11 cellular contexts compared by ENCODE assay signal in genomic region chr11:86099727-86100320, GRCh38. TPM values are rescaled to one million over a fixed set of nuclear protein-coding genes. Genes with fewer than 3 reads are reported as not detected.
DNase-seq lines count a peak whose midpoint lies in the region; ATAC-seq and TF ChIP-seq lines count a peak whose summit lies in the region.
"Had no signal": no experiment of that assay in that cellular context is flagged by ENCODE, and none has a peak within 500 bp of the region (broad histone marks: within the 10 kb centered on the region; RNA-seq: fewer than 3 reads in every experiment).

No MANE protein-coding gene starts in this region.

- in situ Hi-C loops in IMR-90 (cut with MboI; ENCODE audit: low sequenced_read_pairs) = no loop called here

- DNase-seq in ELR (ENCODE audit: low read depth) (peak; percentile 83), IMR-90 (peak; percentile 71), activated B cell treated with CpG ODN at 0.5 μM for 24 hours (no peak), left lobe of liver (ENCODE audit: low spot score) (no peak), left lung (no peak), NCI-H774 (lab: John Stamatoyannopoulos, UW) (no peak)
- no peak for DNase-seq in activated CD8-positive, alpha-beta memory T cell treated with anti-CD3 and anti-CD28 coated beads, Interleukin-2, amount 50 U/mL, for 4 hours
- DNase-seq: Caco-2, NCI-H446 treated with DMSO at 0.1 percent for 48 hours, WERI-Rb-1 had no signal

- H3K4me3 ChIP-seq in IMR-90 (ENCODE audit: insufficient read depth, low read depth, low read length) (no peak overlapping the region), left lung (no peak overlapping the region)

- POLR2A ChIA-PET in IMR-90 (lab: Charles Lee; ENCODE audit: unreplicated experiment) = no interaction called here
- POLR2A ChIA-PET in activated B cell treated with CpG ODN at 0.5 μM for 24 hours (lab: Charles Lee) = interaction anchor here (0.7 kb wide), 1 partner anchor 61 kb away, joined by 3 read pairs; no protein-coding TSS in a partner anchor

- no peaks in the 10 kb centered on the region for H3K36me3 Mint-ChIP-seq in activated B cell treated with CpG ODN at 0.5 μM for 24 hours (ENCODE audit: low read depth)

- no peak overlapping the region for H2AK5ac ChIP-seq in IMR-90 (ENCODE audit: low read depth, low read length)

- no peaks in the 10 kb centered on the region for H3K4me1 Mint-ChIP-seq in activated B cell treated with CpG ODN at 0.5 μM for 24 hours

- 0 out of 2 replicates have a peak overlapping the region, but pooled peaks have one; percentile 14 for H3K4ac ChIP-seq in IMR-90 (ENCODE audit: low read depth, low read length)

- H3K27me3 ChIP-seq in IMR-90 (ENCODE audit: control insufficient read depth, insufficient read depth, low read length) (no peaks in the 10 kb centered on the region), left lung (no peaks in the 10 kb centered on the region)

- H4K20me1 ChIP-seq in IMR-90 (ENCODE audit: insufficient read depth, low read length) = no peaks in the 10 kb centered on the region

- ATAC-seq in IMR-90 (ENCODE audit: low read depth) (no peak), activated B cell treated with CpG ODN at 0.5 μM for 24 hours (ENCODE audit: low read depth) (peak; percentile 18), left lobe of liver (peak; percentile 77), left lung (no peak)

- H3K4me1 ChIP-seq in IMR-90 (ENCODE audit: control insufficient read depth, insufficient read depth, low read length) = peaks cover 3% of the 10 kb centered on the region; the same call in 1 of the 2 replicates
- no peaks in the 10 kb centered on the region for H3K4me1 ChIP-seq in left lung

- H3K9me1 ChIP-seq in IMR-90 (ENCODE audit: insufficient read depth, low read length) = peaks cover 6% of the 10 kb centered on the region

- TF ChIP-seq POLR2A in IMR-90 (IDR thresholded peaks at IDR 0.05; ENCODE audit: low read depth, low read length) = no peak

- peak overlapping the region; percentile 72; the same call in 1 of the 2 replicates for H3K14ac ChIP-seq in IMR-90 (replicated peaks; ENCODE audit: low read depth, low read length)

- H2BK120ac ChIP-seq in IMR-90 (ENCODE audit: low read depth, low read length) = no peak overlapping the region

- no peak overlapping the region for H2BK20ac ChIP-seq in IMR-90 (ENCODE audit: low read depth, low read length)

- no peak overlapping the region for H2AFZ ChIP-seq in IMR-90 (replicated peaks; ENCODE audit: low read length, poor library complexity)

- peaks cover 0 to 2% of the 10 kb centered on the region in 2 experiments; a peak in 1 of 4 replicates for H3K79me1 ChIP-seq in IMR-90 (ENCODE audit: low read depth in 1 of 2, low read length in 2 of 2)

- H4K91ac ChIP-seq in IMR-90 (ENCODE audit: insufficient read depth, low read depth, low read length) = no peak overlapping the region

- H2BK5ac ChIP-seq in IMR-90 (ENCODE audit: low read depth, low read length, poor library complexity, severe bottlenecking) = no peak overlapping the region

- no peaks in the 10 kb centered on the region for H3K36me3 ChIP-seq in IMR-90 (ENCODE audit: control insufficient read depth, insufficient read depth, low read length)
- no peaks in the 10 kb centered on the region for H3K36me3 ChIP-seq in left lung
- H3K36me3 ChIP-seq: WERI-Rb-1 had no signal

- dilution Hi-C loops in IMR-90 (cut with HindIII; ENCODE audit: low sequenced_read_pairs, unreplicated experiment) = no loop called here

- H3K18ac ChIP-seq in IMR-90 (ENCODE audit: low read depth, low read length) = no peak overlapping the region

- TF ChIP-seq RAD21 in IMR-90 (IDR thresholded peaks at IDR 0.05; ENCODE audit: low read length) = no peak

- no peak overlapping the region for H3K4me3 Mint-ChIP-seq in activated B cell treated with CpG ODN at 0.5 μM for 24 hours

- no peak overlapping the region for H4K5ac ChIP-seq in IMR-90 (ENCODE audit: low read depth, low read length)

- H3K27ac Mint-ChIP-seq in activated B cell treated with CpG ODN at 0.5 μM for 24 hours = no peak overlapping the region
- H3K27ac Mint-ChIP-seq: activated T-helper 2 cell treated with anti-CD3 and anti-CD28 coated beads, Interferon-gamma antibody, Interleukin-2, Interleukin-4, amounts not matched to agents 10 μg/mL and 5 μg/mL and 100 μg/mL, durations not matched to agents 14 hours and 24 hours and 36 hours had no signal

- H3K23ac ChIP-seq in IMR-90 (ENCODE audit: low read depth, low read length) = peak overlapping the region; percentile 13; the same call in 1 of the 2 replicates

- CTCF ChIA-PET in IMR-90 (lab: Yijun Ruan, JAX) (no interaction called here), activated B cell treated with CpG ODN at 0.5 μM for 24 hours (lab: Charles Lee) (no interaction called here)

- H3K4me2 ChIP-seq in IMR-90 (ENCODE audit: low read depth, low read length) = no peak overlapping the region; the same call in 1 of the 2 replicates

- H2BK15ac ChIP-seq in IMR-90 (ENCODE audit: low read depth, low read length) = 0 out of 3 replicates have a peak overlapping the region, but pooled peaks have one; percentile 18

- H4K8ac ChIP-seq in IMR-90 (ENCODE audit: low read depth in 2 of 2, low read length in 2 of 2) = no peak overlapping the region

- no peak overlapping the region for H3K9ac ChIP-seq in IMR-90 (ENCODE audit: low read depth, low read length)

- WGBS in IMR-90 (ENCODE audit: extremely low coverage in 2 of 2, insufficient read length in 1 of 2), 2 experiments = no CpG with 5 or more reads among the region's 6 CpGs

- H3K27me3 Mint-ChIP-seq in activated B cell treated with CpG ODN at 0.5 μM for 24 hours = peaks cover 2% of the 10 kb centered on the region

- no TSS peak for BruUV-seq in IMR-90 (replicated peaks; lab: Mats Ljungman, UMichigan)

- no peak overlapping the region for H2AK9ac ChIP-seq in IMR-90 (replicated peaks; ENCODE audit: low read depth, low read length, poor library complexity)

- TF ChIP-seq CTCF in IMR-90 (conservative IDR thresholded peaks at IDR 0.05; ENCODE audit: low read depth, low read length) (no peak), activated B cell treated with CpG ODN at 0.5 μM for 24 hours (IDR thresholded peaks at IDR 0.05) (no peak), left lung (IDR thresholded peaks at IDR 0.05) (no peak)

- H3K9me3 ChIP-seq in IMR-90 (ENCODE audit: control insufficient read depth, insufficient read depth, low read length) = no peaks in the 10 kb centered on the region
- no peaks in the 10 kb centered on the region for H3K9me3 ChIP-seq in left lung

- H3K27ac ChIP-seq in IMR-90 (ENCODE audit: insufficient read depth, low read length) (no peak overlapping the region), left lung (no peak overlapping the region)
- H3K27ac ChIP-seq: WERI-Rb-1 had no signal

- intact Hi-C loops in IMR-90 (cut with micrococcal nuclease) = no loop called here
- intact Hi-C loops in activated B cell treated with CpG ODN at 0.5 μM for 24 hours (cut with micrococcal nuclease) = no loop called here
- intact Hi-C loops in left lung (cut with DNase I) = no loop called here

- H3K56ac ChIP-seq in IMR-90 (ENCODE audit: extremely low read depth, insufficient read depth, low read length) = no peak overlapping the region

- no peaks in the 10 kb centered on the region for H3K9me3 Mint-ChIP-seq in activated B cell treated with CpG ODN at 0.5 μM for 24 hours
- H3K9me3 Mint-ChIP-seq: activated T-helper 2 cell treated with anti-CD3 and anti-CD28 coated beads, Interferon-gamma antibody, Interleukin-2, Interleukin-4, amounts not matched to agents 10 μg/mL and 5 μg/mL and 100 μg/mL, durations not matched to agents 14 hours and 24 hours and 36 hours had no signal

TF ChIP-seq in IMR-90, 13 proteins besides CTCF, POLR2A, EP300 and RAD21:
- TF ChIP-seq ELK1 (IDR thresholded peaks at IDR 0.05; ENCODE audit: borderline replicate concordance, low read depth, low read length) (no peak), CEBPB (IDR thresholded peaks at IDR 0.05; ENCODE audit: low read depth, low read length) (peak; percentile 83), RFX5 (IDR thresholded peaks at IDR 0.05; ENCODE audit: low read depth, low read length) (no peak), CHD1 (IDR thresholded peaks at IDR 0.05; ENCODE audit: low read depth, low read length) (no peak), NFE2L2 (IDR thresholded peaks at IDR 0.05; ENCODE audit: low read depth, low read length) (no peak), MAZ (IDR thresholded peaks at IDR 0.05; ENCODE audit: borderline replicate concordance, low read depth, low read length) (no peak), FOS (IDR thresholded peaks at IDR 0.05; ENCODE audit: low read depth, low read length) (peak; percentile 19; the same call in 1 of the 2 replicates), USF2 (IDR thresholded peaks at IDR 0.05; ENCODE audit: low read depth, low read length) (peak; percentile 6; the same call in 1 of the 2 replicates)
TF ChIP-seq in IMR-90: peak in this region for 3.

RNA-seq across cellular contexts. Expression of gene PICALM, which starts 30.9 kb away (rescaled TPM):
- total RNA-seq in IMR-90 (2012; rRNA removed) (441 and 453 TPM in 2 replicates), activated B cell treated with CpG ODN at 0.5 μM for 24 hours (118 and 139 TPM in 2 replicates), left lobe of liver (70.9 TPM), left lung (100 to 1,000 TPM; 159 to 216 TPM)
- polyA plus RNA-seq in IMR-90 (2012; rRNA removed) = 214 and 235 TPM in 2 replicates
- 75.0 and 88.4 TPM in 2 replicates for polyA plus RNA-seq in IMR-90 (2012; cell fraction: cytosol; rRNA removed)
- polyA plus RNA-seq in IMR-90 (2012; cell fraction: nucleus; rRNA removed; ENCODE audit: low replicate concordance) = 42.1 and 341 TPM in 2 replicates

Comparison
In these comparisons a context has a peak if more than half of its experiments do, and no peak if none do; other contexts are left out.
1. DNase-seq: peak in ELR (single experiment) and IMR-90 (single experiment); none in activated B cell treated with CpG ODN at 0.5 μM for 24 hours (single experiment), left lobe of liver (single experiment), activated CD8-positive, alpha-beta memory T cell treated with anti-CD3 and anti-CD28 coated beads, Interleukin-2, amount 50 U/mL, for 4 hours (single experiment), left lung (0 of 2) and NCI-H774 (single experiment).
2. ATAC-seq: peak in activated B cell treated with CpG ODN at 0.5 μM for 24 hours (single experiment) and left lobe of liver (single experiment); none in IMR-90 (single experiment) and left lung (single experiment).